8 cellular contexts compared by ENCODE assay signal in genomic region chr6:130848945-130849344, GRCh38. TPM values are rescaled to one million over a fixed set of nuclear protein-coding genes. Genes with fewer than 3 reads are reported as not detected.
A peak's percentile ranks its signal among the peaks of the same experiment; 100 is the strongest.
DNase-seq lines count a peak whose midpoint lies in the region; ATAC-seq and TF ChIP-seq lines count a peak whose summit lies in the region.

No MANE protein-coding gene starts in this region.

- TF ChIP-seq CTCF in CD8-positive, alpha-beta T cell (IDR thresholded peaks at IDR 0.05): no peak

- no peaks in the 10 kb centered on the region for H3K9me3 Mint-ChIP-seq in CD8-positive, alpha-beta T cell
- H3K9me3 Mint-ChIP-seq in activated naive CD4-positive, alpha-beta T cell treated with anti-CD3 and anti-CD28 coated beads, Interleukin-2, amount 10 ng/mL, durations not matched to agents 7 days and 5 days: no peaks in the 10 kb centered on the region

- no peaks in the 10 kb centered on the region for H3K4me1 ChIP-seq in CD8-positive, alpha-beta T cell (ENCODE audit: insufficient read depth, low read length)

- CTCF ChIA-PET in CD8-positive, alpha-beta T cell (lab: Charles Lee): no interaction called here
- CTCF ChIA-PET in activated naive CD4-positive, alpha-beta T cell treated with anti-CD3 and anti-CD28 coated beads, Interleukin-2, amount 10 ng/mL, durations not matched to agents 7 days and 5 days (lab: Charles Lee): no interaction called here

- H3K36me3 ChIP-seq in CD8-positive, alpha-beta T cell (ENCODE audit: insufficient read depth, low read length): no peaks in the 10 kb centered on the region

- no peak overlapping the region for H3K27ac ChIP-seq in CD8-positive, alpha-beta T cell (ENCODE audit: low read depth, low read length)
- H3K27ac ChIP-seq in caudate nucleus (ENCODE audit: low read depth, low read length): no peak overlapping the region

- intact Hi-C loops in CD8-positive, alpha-beta T cell (cut with DNase I, micrococcal nuclease): loop anchor here in 1 of 2 experiments (10.0 kb wide), 1 partner anchor 554 kb away; no protein-coding TSS in a partner anchor

- H3K4me3 Mint-ChIP-seq in CD8-positive, alpha-beta T cell: no peak overlapping the region
- no peak overlapping the region for H3K4me3 Mint-ChIP-seq in activated naive CD4-positive, alpha-beta T cell treated with anti-CD3 and anti-CD28 coated beads, Interleukin-2, amount 10 ng/mL, durations not matched to agents 7 days and 5 days

- H3K9me3 ChIP-seq in CD8-positive, alpha-beta T cell (ENCODE audit: low read length): no peaks in the 10 kb centered on the region

- no peaks in the 10 kb centered on the region for H3K4me1 Mint-ChIP-seq in CD8-positive, alpha-beta T cell (ENCODE audit: low read depth)
- peaks cover 8% of the 10 kb centered on the region for H3K4me1 Mint-ChIP-seq in activated naive CD4-positive, alpha-beta T cell treated with anti-CD3 and anti-CD28 coated beads, Interleukin-2, amount 10 ng/mL, durations not matched to agents 7 days and 5 days

- no peak for DNase-seq in CD8-positive, alpha-beta T cell
- DNase-seq in activated naive CD4-positive, alpha-beta T cell treated with anti-CD3 and anti-CD28 coated beads, Interleukin-2, amount 10 ng/mL, durations not matched to agents 7 days and 5 days: peak; percentile 68
- no peak for DNase-seq in NCI-H2029 treated with DMSO at 0.1 percent for 48 hours (lab: John Stamatoyannopoulos, UW)
- no peak for DNase-seq in caudate nucleus (lab: John Stamatoyannopoulos, UW)
- no peak for DNase-seq in NCI-H2196 treated with DMSO at 0.1 percent for 48 hours (lab: John Stamatoyannopoulos, UW; ENCODE audit: unreplicated experiment)
- DNase-seq in NCI-H526 treated with DMSO at 0.1 percent for 48 hours (lab: John Stamatoyannopoulos, UW): no peak

- no peak overlapping the region for H3K4me3 ChIP-seq in CD8-positive, alpha-beta T cell (ENCODE audit: low read depth, low read length)

- ATAC-seq in CD8-positive, alpha-beta T cell: peak; percentile 72
- ATAC-seq in GM19467 (IDR thresholded peaks at IDR 0.05; ENCODE audit: unreplicated experiment) (peak; percentile 89), HG03280 (IDR thresholded peaks at IDR 0.05; ENCODE audit: unreplicated experiment) (peak; percentile 75)

- H3K27me3 Mint-ChIP-seq in CD8-positive, alpha-beta T cell (ENCODE audit: low read depth): no peaks in the 10 kb centered on the region
- H3K27me3 Mint-ChIP-seq in activated naive CD4-positive, alpha-beta T cell treated with anti-CD3 and anti-CD28 coated beads, Interleukin-2, amount 10 ng/mL, durations not matched to agents 7 days and 5 days: peaks cover 3% of the 10 kb centered on the region

- H3K36me3 Mint-ChIP-seq in CD8-positive, alpha-beta T cell: no peaks in the 10 kb centered on the region
- H3K36me3 Mint-ChIP-seq in activated naive CD4-positive, alpha-beta T cell treated with anti-CD3 and anti-CD28 coated beads, Interleukin-2, amount 10 ng/mL, durations not matched to agents 7 days and 5 days: no peaks in the 10 kb centered on the region

- H3K27ac Mint-ChIP-seq in CD8-positive, alpha-beta T cell: no peak overlapping the region
- no peak overlapping the region for H3K27ac Mint-ChIP-seq in activated naive CD4-positive, alpha-beta T cell treated with anti-CD3 and anti-CD28 coated beads, Interleukin-2, amount 10 ng/mL, durations not matched to agents 7 days and 5 days

- H3K27me3 ChIP-seq in CD8-positive, alpha-beta T cell (ENCODE audit: insufficient read depth, low read length): no peaks in the 10 kb centered on the region

- POLR2A ChIA-PET in CD8-positive, alpha-beta T cell (lab: Charles Lee): no interaction called here

RNA-seq across cellular contexts. Expression of gene SMLR1, which starts 21.7 kb away (rescaled TPM):
- not detected for total RNA-seq in CD8-positive, alpha-beta T cell
